ENCODE assay signal across 11 cellular contexts in the genomic region with DNA sequence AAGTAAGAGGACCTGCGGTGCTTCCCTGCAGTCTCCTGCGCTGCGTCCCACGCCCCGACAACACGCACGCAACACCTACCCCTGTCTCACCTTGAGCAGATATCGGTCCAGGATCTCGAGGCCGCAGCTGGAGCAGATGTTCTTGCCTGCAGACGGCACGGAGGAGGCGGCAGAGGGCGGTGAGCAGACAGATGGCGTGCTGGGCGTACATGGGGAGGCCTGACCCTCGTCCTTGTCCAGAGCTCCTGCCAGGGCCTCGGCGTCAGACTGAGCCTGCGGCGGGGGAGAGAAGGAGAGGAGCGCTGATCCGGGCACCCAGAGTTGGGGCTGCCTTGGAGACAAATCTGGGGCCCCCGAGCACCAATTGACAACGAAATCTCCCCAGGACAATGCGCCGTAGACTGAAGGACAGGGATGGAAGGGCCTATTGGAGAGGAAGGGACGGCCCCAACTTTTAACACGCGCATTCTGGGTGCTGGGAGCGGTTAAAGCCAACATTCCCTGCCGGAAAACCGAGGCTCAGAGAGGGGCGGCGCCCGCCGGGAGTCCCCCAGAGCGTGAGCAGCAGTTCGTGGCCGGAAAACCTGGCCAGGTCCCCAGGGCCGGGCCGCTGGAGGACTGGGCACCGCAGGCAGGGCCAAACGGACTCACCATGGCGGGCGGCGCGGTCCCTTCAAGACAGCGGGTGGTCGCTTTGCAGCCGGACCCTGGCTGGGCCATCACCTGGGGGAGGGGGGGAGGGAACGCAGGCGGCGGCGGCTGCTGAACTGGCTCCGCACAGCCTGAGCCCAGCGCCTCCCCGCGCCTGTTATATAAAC. TPM values are rescaled to one million over a fixed set of nuclear protein-coding genes. Genes with fewer than 3 reads are reported as not detected.
DNase-seq lines count a peak whose midpoint lies in the region; ATAC-seq and TF ChIP-seq lines count a peak whose summit lies in the region.
"Had no signal": no experiment of that assay in that cellular context is flagged by ENCODE, and none has a peak within 500 bp of the region (broad histone marks: within the 10 kb centered on the region; RNA-seq: fewer than 3 reads in every experiment).

No MANE protein-coding gene starts in this region.

- CTCF ChIA-PET in CD4-positive, alpha-beta memory T cell (lab: Charles Lee; ENCODE audit: partially characterized antibody), result no interaction called here

- no peak for DNase-seq in CD4-positive, alpha-beta memory T cell
- DNase-seq in glutamatergic neuron (peak; percentile 41), neural progenitor cell (ENCODE audit: low spot score) (peak; percentile 84), superior temporal gyrus (ENCODE audit: extremely low spot score) (no peak), omental fat pad (ENCODE audit: low spot score) (no peak), kidney glomerular epithelial cell (lab: John Stamatoyannopoulos, UW) (no peak)
- DNase-seq in effector CD8-positive, alpha-beta T cell (lab: John Stamatoyannopoulos, UW), result no peak
- DNase-seq: activated CD4-positive, alpha-beta T cell treated with anti-CD3 and anti-CD28 coated beads, Interleukin-2, amount 10 ng/mL, durations not matched to agents 7 days and 5 days; NCI-H187 treated with DMSO at 0.1 percent for 48 hours had no signal

- no peaks in the 10 kb centered on the region for H3K9me3 ChIP-seq in CD4-positive, alpha-beta memory T cell (ENCODE audit: control insufficient read depth in 1 of 2, low read length in 2 of 2)
- H3K9me3 ChIP-seq in HUES64 (ENCODE audit: insufficient read depth, low read depth, low read length), result no peaks in the 10 kb centered on the region
- H3K9me3 ChIP-seq in neural progenitor cell (ENCODE audit: low read depth), result no peaks in the 10 kb centered on the region

- no peaks in the 10 kb centered on the region for H3K36me3 Mint-ChIP-seq in CD4-positive, alpha-beta memory T cell
- H3K36me3 Mint-ChIP-seq in glutamatergic neuron (ENCODE audit: unreplicated experiment), result peaks cover 10% of the 10 kb centered on the region
- H3K36me3 Mint-ChIP-seq in neural progenitor cell, result no peaks in the 10 kb centered on the region

- H3K4me2 ChIP-seq in neural progenitor cell, result peak overlapping the region; percentile 95
- H3K4me2 ChIP-seq: BLaER1 treated with 17β-estradiol and CSF1 and Interleukin-3, amounts not matched to agents 10 nM and 100 nM had no signal

- WGBS in HUES64, result 4% methylated on average over 59 of the region's 59 CpGs

- H3K9ac ChIP-seq in HUES64 (ENCODE audit: low read depth, low read length) (no peak overlapping the region), neural progenitor cell (no peak overlapping the region)
- H3K9ac ChIP-seq: BLaER1 treated with 17β-estradiol and CSF1 and Interleukin-3, amounts not matched to agents 10 nM and 100 nM had no signal

- no peak overlapping the region for H2AFZ ChIP-seq in neural progenitor cell (replicated peaks)

- TF ChIP-seq CTCF in glutamatergic neuron (IDR thresholded peaks at IDR 0.05; ENCODE audit: partially characterized antibody, unreplicated experiment) (no peak), neural progenitor cell (IDR thresholded peaks at IDR 0.05) (no peak), omental fat pad (IDR thresholded peaks at IDR 0.05) (no peak)

- H3K36me3 ChIP-seq in CD4-positive, alpha-beta memory T cell (ENCODE audit: insufficient read depth, low read length), result no peaks in the 10 kb centered on the region
- H3K36me3 ChIP-seq in HUES64 (ENCODE audit: insufficient read depth, low read length) (no peaks in the 10 kb centered on the region), neural progenitor cell (no peaks in the 10 kb centered on the region)
- H3K36me3 ChIP-seq: BLaER1 treated with 17β-estradiol and CSF1 and Interleukin-3, amounts not matched to agents 10 nM and 100 nM had no signal

- intact Hi-C loops in CD4-positive, alpha-beta memory T cell (cut with micrococcal nuclease), result no loop called here

- H3K27ac Mint-ChIP-seq in CD4-positive, alpha-beta memory T cell, result no peak overlapping the region
- H3K27ac Mint-ChIP-seq in glutamatergic neuron (ENCODE audit: unreplicated experiment) (no peak overlapping the region), neural progenitor cell (no peak overlapping the region)
- H3K27ac Mint-ChIP-seq: activated CD4-positive, alpha-beta T cell treated with anti-CD3 and anti-CD28 coated beads, Interleukin-2, amount 10 ng/mL, durations not matched to agents 7 days and 5 days had no signal

- no peaks in the 10 kb centered on the region for H3K4me1 ChIP-seq in CD4-positive, alpha-beta memory T cell (ENCODE audit: insufficient read depth, low read length)
- H3K4me1 ChIP-seq in HUES64 (ENCODE audit: insufficient read depth, low read length) (peaks cover 16% of the 10 kb centered on the region), neural progenitor cell (peaks cover 16% of the 10 kb centered on the region)

- POLR2A ChIA-PET in CD4-positive, alpha-beta memory T cell (lab: Charles Lee; ENCODE audit: partially characterized antibody), result no interaction called here

- ATAC-seq in omental fat pad (ENCODE audit: low FRiP score), result no peak

- H3K27me3 Mint-ChIP-seq in CD4-positive, alpha-beta memory T cell, result peaks cover 39 to 41% of the 10 kb centered on the region in 2 donors
- H3K27me3 Mint-ChIP-seq in glutamatergic neuron (ENCODE audit: unreplicated experiment) (peaks cover 37% of the 10 kb centered on the region), neural progenitor cell (ENCODE audit: insufficient read depth, low read depth) (peaks cover 66% of the 10 kb centered on the region)

- H3K4me1 Mint-ChIP-seq in CD4-positive, alpha-beta memory T cell, result peaks cover 0 to 18% (median 6%) of the 10 kb centered on the region in 4 donors
- H3K4me1 Mint-ChIP-seq in glutamatergic neuron (ENCODE audit: low read depth, unreplicated experiment) (peaks cover 10% of the 10 kb centered on the region), neural progenitor cell (peaks cover 20% of the 10 kb centered on the region)
- H3K4me1 Mint-ChIP-seq: activated CD4-positive, alpha-beta T cell treated with anti-CD3 and anti-CD28 coated beads, Interleukin-2, amount 10 ng/mL, durations not matched to agents 7 days and 5 days had no signal

- H3K27ac ChIP-seq in CD4-positive, alpha-beta memory T cell (ENCODE audit: low read depth, low read length), result no peak overlapping the region
- H3K27ac ChIP-seq in HUES64 (ENCODE audit: low read depth, low read length), result no peak overlapping the region
- no peak overlapping the region for H3K27ac ChIP-seq in neural progenitor cell
- H3K27ac ChIP-seq: BLaER1 treated with 17β-estradiol and CSF1 and Interleukin-3, amounts not matched to agents 10 nM and 100 nM had no signal

- H4K20me1 ChIP-seq in neural progenitor cell (ENCODE audit: low read depth), result peaks cover 65% of the 10 kb centered on the region

- H3K27me3 ChIP-seq in CD4-positive, alpha-beta memory T cell (ENCODE audit: insufficient read depth, low read length), result peaks cover 9% of the 10 kb centered on the region
- H3K27me3 ChIP-seq in HUES64 (ENCODE audit: insufficient read depth, low read length) (peaks cover 100% of the 10 kb centered on the region), neural progenitor cell (peaks cover 100% of the 10 kb centered on the region)

- H3K4me3 ChIP-seq in CD4-positive, alpha-beta memory T cell (ENCODE audit: low read length in 2 of 2), result no peak overlapping the region
- H3K4me3 ChIP-seq in HUES64 (ENCODE audit: low read length), result peak overlapping the region; percentile 20
- peak overlapping the region; percentile 29 for H3K4me3 ChIP-seq in neural progenitor cell
- H3K4me3 ChIP-seq: BLaER1 treated with 17β-estradiol and CSF1 and Interleukin-3, amounts not matched to agents 10 nM and 100 nM had no signal

- no peaks in the 10 kb centered on the region for H3K9me3 Mint-ChIP-seq in CD4-positive, alpha-beta memory T cell
- peaks cover 8% of the 10 kb centered on the region for H3K9me3 Mint-ChIP-seq in glutamatergic neuron (ENCODE audit: unreplicated experiment)
- peaks cover 10% of the 10 kb centered on the region for H3K9me3 Mint-ChIP-seq in neural progenitor cell
- H3K9me3 Mint-ChIP-seq: activated CD4-positive, alpha-beta T cell treated with anti-CD3 and anti-CD28 coated beads, Interleukin-2, amount 10 ng/mL, durations not matched to agents 7 days and 5 days had no signal

- peak overlapping the region in 5 of 8 donors; percentile 12 to 52 (median 18) for H3K4me3 Mint-ChIP-seq in CD4-positive, alpha-beta memory T cell
- H3K4me3 Mint-ChIP-seq in glutamatergic neuron (ENCODE audit: unreplicated experiment), result peak overlapping the region; percentile 81
- peak overlapping the region; percentile 70 for H3K4me3 Mint-ChIP-seq in neural progenitor cell
- H3K4me3 Mint-ChIP-seq: activated CD4-positive, alpha-beta T cell treated with anti-CD3 and anti-CD28 coated beads, Interleukin-2, amount 10 ng/mL, durations not matched to agents 7 days and 5 days had no signal

- peaks cover 9% of the 10 kb centered on the region for H3F3A ChIP-seq in neural progenitor cell (ENCODE audit: low read depth)

- no peaks in the 10 kb centered on the region for H3K79me2 ChIP-seq in neural progenitor cell (ENCODE audit: low read depth)

RNA-seq across cellular contexts. Expression of gene LHX6, which starts 1.8 kb away (rescaled TPM):
- not detected for total RNA-seq in CD4-positive, alpha-beta memory T cell
- not detected for polyA plus RNA-seq in CD4-positive, alpha-beta memory T cell
- polyA plus RNA-seq in HUES64 (2013, experiment 1 of 2), result 1.4 TPM
- 0.82 TPM for polyA plus RNA-seq in HUES64 (2013, experiment 2 of 2)
- total RNA-seq in glutamatergic neuron (ENCODE audit: unreplicated experiment), result 2.8 TPM
- total RNA-seq in neural progenitor cell (ENCODE audit: low replicate concordance), result 0.93 TPM in 1 of 2 replicates, not detected in the other
- 10 to 100 TPM in 1 of 4 donors, 1 to 10 TPM in 3; 2.2 to 13.3 (median 8.8) TPM for total RNA-seq in omental fat pad
- total RNA-seq: activated CD4-positive, alpha-beta T cell treated with anti-CD3 and anti-CD28 coated beads, Interleukin-2, amount 10 ng/mL, durations not matched to agents 7 days and 5 days had no signal

RNA-seq across cellular contexts. Expression of gene RBM18, which starts 37.7 kb away (rescaled TPM):
- 10 to 100 TPM; 21.3 to 21.4 TPM for total RNA-seq in CD4-positive, alpha-beta memory T cell
- polyA plus RNA-seq in CD4-positive, alpha-beta memory T cell, result 10 to 100 TPM; 15.4 to 23.8 TPM
- polyA plus RNA-seq in HUES64 (2013, experiment 1 of 2), result 15.5 TPM
- polyA plus RNA-seq in HUES64 (2013, experiment 2 of 2), result 19.0 TPM
- total RNA-seq in glutamatergic neuron (ENCODE audit: unreplicated experiment), result 27.3 TPM
- total RNA-seq in neural progenitor cell (ENCODE audit: low replicate concordance), result 8.4 and 12.9 TPM in 2 replicates
- 10 to 100 TPM in 3 of 4 donors, 1 to 10 TPM in 1; 8.8 to 12.2 (median 10.3) TPM for total RNA-seq in omental fat pad

RNA-seq across cellular contexts. Expression of gene MRRF, which starts 37.7 kb away (rescaled TPM):
- total RNA-seq in CD4-positive, alpha-beta memory T cell, result 10 to 100 TPM; 26.8 to 27.3 TPM
- polyA plus RNA-seq in CD4-positive, alpha-beta memory T cell, result 10 to 100 TPM; 15.6 to 18.1 TPM
- 33.9 TPM for polyA plus RNA-seq in HUES64 (2013, experiment 1 of 2)
- 32.8 TPM for polyA plus RNA-seq in HUES64 (2013, experiment 2 of 2)
- total RNA-seq in glutamatergic neuron (ENCODE audit: unreplicated experiment) (16.9 TPM), neural progenitor cell (ENCODE audit: low replicate concordance) (22.1 and 44.4 TPM in 2 replicates), omental fat pad (10 to 100 TPM; 31.2 to 44.6 (median 38.1) TPM)

Comparison
In these comparisons a context has a peak if more than half of its experiments do, and no peak if none do; other contexts are left out.
1. DNase-seq: peak in glutamatergic neuron (single experiment) and neural progenitor cell (single experiment); none in CD4-positive, alpha-beta memory T cell (0 of 5), superior temporal gyrus (single experiment), omental fat pad (single experiment), effector CD8-positive, alpha-beta T cell (single experiment) and kidney glomerular epithelial cell (single experiment).
2. H3K4me3 ChIP-seq: peak in HUES64 (single experiment) and neural progenitor cell (single experiment); none in CD4-positive, alpha-beta memory T cell (0 of 2).
3. H3K4me3 Mint-ChIP-seq: peak in every context shown above with its lines; median percentile 81 in glutamatergic neuron; 70 in neural progenitor cell; 18 in CD4-positive, alpha-beta memory T cell.